Comparison of ENCODE assay signal across 2 cellular contexts in the genomic region with DNA sequence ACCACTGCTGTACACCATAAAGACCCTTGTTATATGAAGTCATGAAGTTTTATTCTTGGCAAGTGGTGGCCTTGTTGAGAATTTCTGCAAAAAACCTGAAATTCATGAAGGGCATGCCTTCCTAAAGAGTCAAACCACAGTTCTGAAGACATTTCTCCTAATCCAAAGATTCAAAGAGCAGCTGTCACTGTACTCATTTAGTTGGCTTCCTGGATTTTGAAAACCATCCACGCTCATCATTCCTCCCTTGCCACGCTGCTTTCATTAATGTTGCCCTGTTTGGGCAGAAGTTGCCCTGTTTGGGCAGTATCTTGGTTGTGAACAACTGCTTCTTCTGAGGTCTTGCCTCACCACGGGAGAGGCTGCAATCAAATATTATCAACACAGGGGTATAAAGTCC.
TF ChIP-seq lines count a peak whose summit lies in the region.

No MANE protein-coding gene starts in this region.

TF ChIP-seq in IMR-90, 13 proteins besides CTCF, POLR2A, EP300 and RAD21 (continued from another document):
- TF ChIP-seq ELK1 (IDR thresholded peaks at IDR 0.05; ENCODE audit: borderline replicate concordance, low read depth, low read length) (no peak), MAFK (IDR thresholded peaks at IDR 0.05; ENCODE audit: low read depth, low read length) (no peak), CHD1 (IDR thresholded peaks at IDR 0.05; ENCODE audit: low read depth, low read length) (no peak), USF2 (IDR thresholded peaks at IDR 0.05; ENCODE audit: low read depth, low read length) (no peak), MAZ (IDR thresholded peaks at IDR 0.05; ENCODE audit: borderline replicate concordance, low read depth, low read length) (no peak), RCOR1 (IDR thresholded peaks at IDR 0.05; ENCODE audit: insufficient replicate concordance, low read length) (no peak), SMC3 (IDR thresholded peaks at IDR 0.05; ENCODE audit: low read depth, low read length) (no peak)

TF ChIP-seq in endothelial cell of umbilical vein, 7 proteins besides CTCF, POLR2A, EP300 and RAD21 (continued from another document):
- no peak for TF ChIP-seq JUN (IDR thresholded peaks at IDR 0.05; ENCODE audit: borderline replicate concordance, insufficient read depth, insufficient read length, low read depth)
